9 cellular contexts compared by ENCODE assay signal in genomic region chr4:86957214-86957613, GRCh38. TPM values are rescaled to one million over a fixed set of nuclear protein-coding genes. Genes with fewer than 3 reads are reported as not detected.
DNase-seq lines count a peak whose midpoint lies in the region; ATAC-seq and TF ChIP-seq lines count a peak whose summit lies in the region.
"Had no signal": no experiment of that assay in that cellular context is flagged by ENCODE, and none has a peak within 500 bp of the region (broad histone marks: within the 10 kb centered on the region; RNA-seq: fewer than 3 reads in every experiment).

No MANE protein-coding gene starts in this region.

- ATAC-seq in GM21576 (IDR thresholded peaks at IDR 0.05; ENCODE audit: unreplicated experiment) (peak; percentile 40), GM19328 (IDR thresholded peaks at IDR 0.05; ENCODE audit: unreplicated experiment) (no peak)

- DNase-seq in GM10266 (ENCODE audit: extremely low spot score) (peak; percentile 29), LHCN-M2 (ENCODE audit: low read depth) (peak; percentile 15), fibroblast of mammary gland (ENCODE audit: low read depth) (peak; percentile 39), T1000 (lab: John Stamatoyannopoulos, UW) (no peak), head of caudate nucleus (no peak), GF-D8 (lab: John Stamatoyannopoulos, UW) (no peak)

- intact Hi-C loops in head of caudate nucleus (cut with DNase I): no loop called here

- TF ChIP-seq CTCF in GM10266 (IDR thresholded peaks at IDR 0.05; ENCODE audit: control insufficient read depth, insufficient read depth, low read depth, missing control alignments): no peak
- no peak for TF ChIP-seq CTCF in fibroblast of mammary gland (conservative IDR thresholded peaks at IDR 0.05; ENCODE audit: control insufficient read depth, insufficient read depth, low read depth, low read length)

- H3K4me3 ChIP-seq in fibroblast of mammary gland (ENCODE audit: control insufficient read depth, low read depth, low read length): no peak overlapping the region
- H3K4me3 ChIP-seq: cardiac muscle cell had no signal

RNA-seq across cellular contexts. Expression of gene AFF1, which starts 22.4 kb away (rescaled TPM):
- 3.8 and 7.1 TPM in 2 replicates for total RNA-seq in LHCN-M2 (2014; rRNA removed)
- 1.8 TPM for polyA plus RNA-seq in LHCN-M2 (2012)

Comparison
In these comparisons a context has a peak if more than half of its experiments do, and no peak if none do; other contexts are left out.
1. DNase-seq: peak in GM10266 (single experiment), LHCN-M2 (single experiment) and fibroblast of mammary gland (single experiment); none in T1000 (single experiment), head of caudate nucleus (0 of 42) and GF-D8 (single experiment).